ENCODE assay signal across 18 cellular contexts in genomic region chr12:573226-573625, GRCh38.
DNase-seq lines count a peak whose midpoint lies in the region; ATAC-seq and TF ChIP-seq lines count a peak whose summit lies in the region.
"Had no signal": no experiment of that assay in that cellular context is flagged by ENCODE, and none has a peak within 500 bp of the region (broad histone marks: within the 10 kb centered on the region; RNA-seq: fewer than 3 reads in every experiment).

No MANE protein-coding gene starts in this region.

- no peaks in the 10 kb centered on the region for H3K27me3 Mint-ChIP-seq in activated T-cell treated with anti-CD3 and anti-CD28 coated beads, Interleukin-2, amount 50 U/mL, for 24 hours
- peaks cover 4% of the 10 kb centered on the region for H3K27me3 Mint-ChIP-seq in CD4-positive, CD25-positive, alpha-beta regulatory T cell
- H3K27me3 Mint-ChIP-seq in activated B cell treated with CpG ODN at 0.5 μM for 24 hours: no peaks in the 10 kb centered on the region

- H3K27me3 ChIP-seq in CD4-positive, CD25-positive, alpha-beta regulatory T cell (ENCODE audit: control insufficient read depth, insufficient read depth, low read length): no peaks in the 10 kb centered on the region
- no peaks in the 10 kb centered on the region for H3K27me3 ChIP-seq in WERI-Rb-1 (ENCODE audit: insufficient read depth, low read depth, severe bottlenecking)

- peak; percentile 22 for DNase-seq in activated T-cell treated with anti-CD3 and anti-CD28 coated beads, Interleukin-2, amount 50 U/mL, for 24 hours
- DNase-seq in activated T-cell treated with anti-CD3 and anti-CD28 coated beads, Interleukin-2, amount 50 U/mL, for 48 hours: no peak
- DNase-seq in CD4-positive, CD25-positive, alpha-beta regulatory T cell: no peak
- DNase-seq in activated B cell treated with CpG ODN at 0.5 μM for 24 hours: peak; percentile 7
- peak; percentile 15 for DNase-seq in sciatic nerve (ENCODE audit: low spot score)
- no peak for DNase-seq in NCI-H2227 (lab: John Stamatoyannopoulos, UW; ENCODE audit: unreplicated experiment)
- no peak for DNase-seq in WERI-Rb-1
- DNase-seq: C1 segment of cervical spinal cord, COR-L47, DMS153, MV-4-11, NCI-H1417 treated with DMSO at 0.1 percent for 48 hours, NCI-H1930, NCI-H748 treated with DMSO at 0.1 percent for 48 hours, OCI-M1, RPMI8226 had no signal

- H3K27ac ChIP-seq in CD4-positive, CD25-positive, alpha-beta regulatory T cell (ENCODE audit: insufficient read depth, low read length, poor library complexity, severe bottlenecking): no peak overlapping the region
- H3K27ac ChIP-seq in WERI-Rb-1: no peak overlapping the region

- intact Hi-C loops in activated B cell treated with CpG ODN at 0.5 μM for 24 hours (cut with micrococcal nuclease): no loop called here
- intact Hi-C loops in sciatic nerve (cut with DNase I): loop anchor here (10.0 kb wide), 2 partner anchors 72 to 182 kb away; partner anchors contain the start of gene WNK1

- no peak overlapping the region for H3K27ac Mint-ChIP-seq in activated T-cell treated with anti-CD3 and anti-CD28 coated beads, Interleukin-2, amount 50 U/mL, for 24 hours
- H3K27ac Mint-ChIP-seq in CD4-positive, CD25-positive, alpha-beta regulatory T cell: peak overlapping the region in 2 of 3 donors; percentile 38 to 60
- no peak overlapping the region for H3K27ac Mint-ChIP-seq in activated B cell treated with CpG ODN at 0.5 μM for 24 hours
- H3K27ac Mint-ChIP-seq: GM23338 had no signal

- H3K4me3 Mint-ChIP-seq in activated T-cell treated with anti-CD3 and anti-CD28 coated beads, Interleukin-2, amount 50 U/mL, for 24 hours: no peak overlapping the region
- peak overlapping the region in 1 of 4 donors; percentile 10 for H3K4me3 Mint-ChIP-seq in CD4-positive, CD25-positive, alpha-beta regulatory T cell
- H3K4me3 Mint-ChIP-seq in activated B cell treated with CpG ODN at 0.5 μM for 24 hours: no peak overlapping the region
- H3K4me3 Mint-ChIP-seq: GM23338 had no signal

- no peak for ATAC-seq in CD4-positive, CD25-positive, alpha-beta regulatory T cell (ENCODE audit: low read depth in 2 of 2)
- no peak for ATAC-seq in activated B cell treated with CpG ODN at 0.5 μM for 24 hours (ENCODE audit: low read depth)
- no peak for ATAC-seq in sciatic nerve
- no peak for ATAC-seq in HG02642 (IDR thresholded peaks at IDR 0.05; ENCODE audit: poor library complexity, unreplicated experiment)
- ATAC-seq: GM23338 had no signal

- H3K4me1 ChIP-seq in CD4-positive, CD25-positive, alpha-beta regulatory T cell (ENCODE audit: control insufficient read depth, insufficient read depth, low read length, poor library complexity, severe bottlenecking): peaks cover 31% of the 10 kb centered on the region

- POLR2A ChIA-PET in activated B cell treated with CpG ODN at 0.5 μM for 24 hours (lab: Charles Lee): interaction anchor here (0.7 kb wide), 1 partner anchor 1009 kb away, joined by 4 read pairs; no protein-coding TSS in a partner anchor

- no peaks in the 10 kb centered on the region for H3K36me3 Mint-ChIP-seq in activated T-cell treated with anti-CD3 and anti-CD28 coated beads, Interleukin-2, amount 50 U/mL, for 24 hours (ENCODE audit: low read depth)
- no peaks in the 10 kb centered on the region for H3K36me3 Mint-ChIP-seq in CD4-positive, CD25-positive, alpha-beta regulatory T cell
- no peaks in the 10 kb centered on the region for H3K36me3 Mint-ChIP-seq in activated B cell treated with CpG ODN at 0.5 μM for 24 hours (ENCODE audit: low read depth)

- TF ChIP-seq CTCF in activated B cell treated with CpG ODN at 0.5 μM for 24 hours (IDR thresholded peaks at IDR 0.05): no peak
- no peak for TF ChIP-seq CTCF in WERI-Rb-1 (IDR thresholded peaks at IDR 0.05; ENCODE audit: low read depth, low read length)

- CTCF ChIA-PET in activated B cell treated with CpG ODN at 0.5 μM for 24 hours (lab: Charles Lee): no interaction called here

- no peak overlapping the region for H3K4me3 ChIP-seq in CD4-positive, CD25-positive, alpha-beta regulatory T cell (ENCODE audit: low read depth, low read length)
- no peak overlapping the region for H3K4me3 ChIP-seq in WERI-Rb-1 (ENCODE audit: low read depth, low read length)
- H3K4me3 ChIP-seq: GM23338 had no signal

- no peaks in the 10 kb centered on the region for H3K9me3 ChIP-seq in CD4-positive, CD25-positive, alpha-beta regulatory T cell (ENCODE audit: control insufficient read depth in 2 of 2, low read length in 2 of 2)
- no peaks in the 10 kb centered on the region for H3K9me3 ChIP-seq in WERI-Rb-1 (ENCODE audit: severe bottlenecking)

- H3K4me1 Mint-ChIP-seq in activated T-cell treated with anti-CD3 and anti-CD28 coated beads, Interleukin-2, amount 50 U/mL, for 24 hours (ENCODE audit: low read depth): peaks cover 57% of the 10 kb centered on the region
- H3K4me1 Mint-ChIP-seq in CD4-positive, CD25-positive, alpha-beta regulatory T cell: peaks cover 11 to 64% (median 33%) of the 10 kb centered on the region in 4 donors
- H3K4me1 Mint-ChIP-seq in activated B cell treated with CpG ODN at 0.5 μM for 24 hours: peaks cover 14% of the 10 kb centered on the region

- H3K36me3 ChIP-seq in CD4-positive, CD25-positive, alpha-beta regulatory T cell (ENCODE audit: control insufficient read depth, insufficient read depth, low read length): no peaks in the 10 kb centered on the region
- H3K36me3 ChIP-seq in WERI-Rb-1: no peaks in the 10 kb centered on the region

- H3K9me3 Mint-ChIP-seq in activated T-cell treated with anti-CD3 and anti-CD28 coated beads, Interleukin-2, amount 50 U/mL, for 24 hours: no peaks in the 10 kb centered on the region
- H3K9me3 Mint-ChIP-seq in CD4-positive, CD25-positive, alpha-beta regulatory T cell: peaks cover 0 to 2% (median 0%) of the 10 kb centered on the region in 7 donors
- H3K9me3 Mint-ChIP-seq in activated B cell treated with CpG ODN at 0.5 μM for 24 hours: no peaks in the 10 kb centered on the region
- H3K9me3 Mint-ChIP-seq: GM23338 had no signal

Comparison
In these comparisons a context has a peak if more than half of its experiments do, and no peak if none do; other contexts are left out.
1. DNase-seq: peak in activated T-cell treated with anti-CD3 and anti-CD28 coated beads, Interleukin-2, amount 50 U/mL, for 24 hours (single experiment), activated B cell treated with CpG ODN at 0.5 μM for 24 hours (single experiment) and sciatic nerve (single experiment); none in activated T-cell treated with anti-CD3 and anti-CD28 coated beads, Interleukin-2, amount 50 U/mL, for 48 hours (0 of 2), CD4-positive, CD25-positive, alpha-beta regulatory T cell (0 of 3), NCI-H2227 (single experiment) and WERI-Rb-1 (single experiment).
2. H3K27ac Mint-ChIP-seq: peak in CD4-positive, CD25-positive, alpha-beta regulatory T cell (2 of 3); none in activated T-cell treated with anti-CD3 and anti-CD28 coated beads, Interleukin-2, amount 50 U/mL, for 24 hours (single experiment) and activated B cell treated with CpG ODN at 0.5 μM for 24 hours (single experiment).